2 cellular contexts compared by ENCODE assay signal in the genomic region with DNA sequence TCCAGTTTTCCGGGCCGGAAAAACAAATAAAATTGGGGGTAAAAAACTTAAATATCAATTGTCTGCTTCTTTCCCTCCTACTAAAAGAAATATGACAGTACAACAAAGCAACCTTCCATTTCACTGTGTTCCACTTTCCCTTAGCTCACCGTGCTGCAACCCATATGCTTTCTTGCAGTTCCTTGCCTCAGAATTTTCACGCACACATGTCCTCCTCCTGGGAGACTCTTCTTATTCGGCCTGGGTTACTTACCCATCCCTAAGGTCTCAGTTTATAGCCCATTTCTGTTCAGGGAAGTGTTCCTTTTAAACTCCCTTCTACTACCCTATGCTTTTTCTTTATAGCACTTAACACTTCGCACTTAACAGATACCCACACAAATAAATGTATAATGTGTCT.
TF ChIP-seq lines count a peak whose summit lies in the region.

No MANE protein-coding gene starts in this region.

TF ChIP-seq in SK-N-SH, 30 proteins besides CTCF, POLR2A, EP300 and RAD21:
- TF ChIP-seq ELF1 (IDR thresholded peaks at IDR 0.05) (no peak), TAF1 (IDR thresholded peaks at IDR 0.05; ENCODE audit: borderline replicate concordance, low read depth, low read length) (no peak), TEAD4 (IDR thresholded peaks at IDR 0.05; ENCODE audit: borderline replicate concordance, insufficient read depth) (no peak), JUND (IDR thresholded peaks at IDR 0.05) (no peak), CHD2 (IDR thresholded peaks at IDR 0.05; ENCODE audit: low read length, partially characterized antibody) (no peak), RFX5 (IDR thresholded peaks at IDR 0.05; ENCODE audit: low read length) (no peak), SIN3A (IDR thresholded peaks at IDR 0.05; ENCODE audit: borderline replicate concordance, low read depth, low read length) (no peak), FOXJ3 (CRISPR knock-in tag; IDR thresholded peaks at IDR 0.05) (no peak), RXRA (IDR thresholded peaks at IDR 0.05; ENCODE audit: borderline replicate concordance, low read depth) (no peak), GABPA (IDR thresholded peaks at IDR 0.05; ENCODE audit: low read depth) (no peak)
- TF ChIP-seq, protein P1, sequence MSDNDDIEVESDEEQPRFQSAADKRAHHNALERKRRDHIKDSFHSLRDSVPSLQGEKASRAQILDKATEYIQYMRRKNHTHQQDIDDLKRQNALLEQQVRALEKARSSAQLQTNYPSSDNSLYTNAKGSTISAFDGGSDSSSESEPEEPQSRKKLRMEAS (IDR thresholded peaks at IDR 0.05; ENCODE audit: low read depth): no peak
- TF ChIP-seq, protein P2, sequence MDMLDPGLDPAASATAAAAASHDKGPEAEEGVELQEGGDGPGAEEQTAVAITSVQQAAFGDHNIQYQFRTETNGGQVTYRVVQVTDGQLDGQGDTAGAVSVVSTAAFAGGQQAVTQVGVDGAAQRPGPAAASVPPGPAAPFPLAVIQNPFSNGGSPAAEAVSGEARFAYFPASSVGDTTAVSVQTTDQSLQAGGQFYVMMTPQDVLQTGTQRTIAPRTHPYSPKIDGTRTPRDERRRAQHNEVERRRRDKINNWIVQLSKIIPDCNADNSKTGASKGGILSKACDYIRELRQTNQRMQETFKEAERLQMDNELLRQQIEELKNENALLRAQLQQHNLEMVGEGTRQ (IDR thresholded peaks at IDR 0.05; ENCODE audit: borderline replicate concordance, low read depth, low read length): no peak
- TF ChIP-seq, protein P3, sequence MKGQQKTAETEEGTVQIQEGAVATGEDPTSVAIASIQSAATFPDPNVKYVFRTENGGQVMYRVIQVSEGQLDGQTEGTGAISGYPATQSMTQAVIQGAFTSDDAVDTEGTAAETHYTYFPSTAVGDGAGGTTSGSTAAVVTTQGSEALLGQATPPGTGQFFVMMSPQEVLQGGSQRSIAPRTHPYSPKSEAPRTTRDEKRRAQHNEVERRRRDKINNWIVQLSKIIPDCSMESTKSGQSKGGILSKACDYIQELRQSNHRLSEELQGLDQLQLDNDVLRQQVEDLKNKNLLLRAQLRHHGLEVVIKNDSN (IDR thresholded peaks at IDR 0.05; ENCODE audit: borderline replicate concordance, low read depth): no peak

TF ChIP-seq in SK-N-SH treated with all-trans-retinoic acid at 6 μM for 48 hours, 23 proteins besides CTCF, POLR2A, EP300 and RAD21:
- TF ChIP-seq, protein P4, sequence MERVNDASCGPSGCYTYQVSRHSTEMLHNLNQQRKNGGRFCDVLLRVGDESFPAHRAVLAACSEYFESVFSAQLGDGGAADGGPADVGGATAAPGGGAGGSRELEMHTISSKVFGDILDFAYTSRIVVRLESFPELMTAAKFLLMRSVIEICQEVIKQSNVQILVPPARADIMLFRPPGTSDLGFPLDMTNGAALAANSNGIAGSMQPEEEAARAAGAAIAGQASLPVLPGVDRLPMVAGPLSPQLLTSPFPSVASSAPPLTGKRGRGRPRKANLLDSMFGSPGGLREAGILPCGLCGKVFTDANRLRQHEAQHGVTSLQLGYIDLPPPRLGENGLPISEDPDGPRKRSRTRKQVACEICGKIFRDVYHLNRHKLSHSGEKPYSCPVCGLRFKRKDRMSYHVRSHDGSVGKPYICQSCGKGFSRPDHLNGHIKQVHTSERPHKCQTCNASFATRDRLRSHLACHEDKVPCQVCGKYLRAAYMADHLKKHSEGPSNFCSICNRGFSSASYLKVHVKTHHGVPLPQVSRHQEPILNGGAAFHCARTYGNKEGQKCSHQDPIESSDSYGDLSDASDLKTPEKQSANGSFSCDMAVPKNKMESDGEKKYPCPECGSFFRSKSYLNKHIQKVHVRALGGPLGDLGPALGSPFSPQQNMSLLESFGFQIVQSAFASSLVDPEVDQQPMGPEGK (CRISPR knock-in tag; IDR thresholded peaks at IDR 0.05; ENCODE audit: borderline replicate concordance): no peak
- TF ChIP-seq RARB (CRISPR knock-in tag; IDR thresholded peaks at IDR 0.05) (no peak), PPARA (CRISPR knock-in tag; IDR thresholded peaks at IDR 0.05; ENCODE audit: borderline replicate concordance) (no peak), CSDC2 (CRISPR knock-in tag; IDR thresholded peaks at IDR 0.05) (no peak), SNAI2 (CRISPR knock-in tag; IDR thresholded peaks at IDR 0.05) (no peak), OSR1 (CRISPR knock-in tag; IDR thresholded peaks at IDR 0.05) (no peak), ZNF8 (CRISPR knock-in tag; IDR thresholded peaks at IDR 0.05) (no peak), ZFP30 (CRISPR knock-in tag; IDR thresholded peaks at IDR 0.05) (no peak), TOX (CRISPR knock-in tag; IDR thresholded peaks at IDR 0.05; ENCODE audit: borderline replicate concordance) (no peak), ISL1 (CRISPR knock-in tag; IDR thresholded peaks at IDR 0.05) (no peak), ZFP3 (CRISPR knock-in tag; IDR thresholded peaks at IDR 0.05) (no peak), ARNTL (CRISPR knock-in tag; IDR thresholded peaks at IDR 0.05; ENCODE audit: borderline replicate concordance, low read depth) (no peak), ESRRG (CRISPR knock-in tag; IDR thresholded peaks at IDR 0.05) (no peak), ZC3H10 (CRISPR knock-in tag; IDR thresholded peaks at IDR 0.05) (no peak), GLIS3 (CRISPR knock-in tag; IDR thresholded peaks at IDR 0.05) (no peak), BACH2 (CRISPR knock-in tag; IDR thresholded peaks at IDR 0.05; ENCODE audit: borderline replicate concordance) (no peak)
- TF ChIP-seq, protein P5, sequence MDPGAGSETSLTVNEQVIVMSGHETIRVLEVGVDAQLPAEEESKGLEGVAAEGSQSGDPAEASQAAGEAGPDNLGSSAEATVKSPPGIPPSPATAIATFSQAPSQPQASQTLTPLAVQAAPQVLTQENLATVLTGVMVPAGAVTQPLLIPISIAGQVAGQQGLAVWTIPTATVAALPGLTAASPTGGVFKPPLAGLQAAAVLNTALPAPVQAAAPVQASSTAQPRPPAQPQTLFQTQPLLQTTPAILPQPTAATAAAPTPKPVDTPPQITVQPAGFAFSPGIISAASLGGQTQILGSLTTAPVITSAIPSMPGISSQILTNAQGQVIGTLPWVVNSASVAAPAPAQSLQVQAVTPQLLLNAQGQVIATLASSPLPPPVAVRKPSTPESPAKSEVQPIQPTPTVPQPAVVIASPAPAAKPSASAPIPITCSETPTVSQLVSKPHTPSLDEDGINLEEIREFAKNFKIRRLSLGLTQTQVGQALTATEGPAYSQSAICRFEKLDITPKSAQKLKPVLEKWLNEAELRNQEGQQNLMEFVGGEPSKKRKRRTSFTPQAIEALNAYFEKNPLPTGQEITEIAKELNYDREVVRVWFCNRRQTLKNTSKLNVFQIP (CRISPR knock-in tag; IDR thresholded peaks at IDR 0.05; ENCODE audit: borderline replicate concordance, low read depth): no peak
- TF ChIP-seq, protein P6, sequence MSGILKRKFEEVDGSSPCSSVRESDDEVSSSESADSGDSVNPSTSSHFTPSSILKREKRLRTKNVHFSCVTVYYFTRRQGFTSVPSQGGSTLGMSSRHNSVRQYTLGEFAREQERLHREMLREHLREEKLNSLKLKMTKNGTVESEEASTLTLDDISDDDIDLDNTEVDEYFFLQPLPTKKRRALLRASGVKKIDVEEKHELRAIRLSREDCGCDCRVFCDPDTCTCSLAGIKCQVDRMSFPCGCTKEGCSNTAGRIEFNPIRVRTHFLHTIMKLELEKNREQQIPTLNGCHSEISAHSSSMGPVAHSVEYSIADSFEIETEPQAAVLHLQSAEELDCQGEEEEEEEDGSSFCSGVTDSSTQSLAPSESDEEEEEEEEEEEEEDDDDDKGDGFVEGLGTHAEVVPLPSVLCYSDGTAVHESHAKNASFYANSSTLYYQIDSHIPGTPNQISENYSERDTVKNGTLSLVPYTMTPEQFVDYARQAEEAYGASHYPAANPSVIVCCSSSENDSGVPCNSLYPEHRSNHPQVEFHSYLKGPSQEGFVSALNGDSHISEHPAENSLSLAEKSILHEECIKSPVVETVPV (CRISPR knock-in tag; IDR thresholded peaks at IDR 0.05): no peak
- TF ChIP-seq, protein P7, sequence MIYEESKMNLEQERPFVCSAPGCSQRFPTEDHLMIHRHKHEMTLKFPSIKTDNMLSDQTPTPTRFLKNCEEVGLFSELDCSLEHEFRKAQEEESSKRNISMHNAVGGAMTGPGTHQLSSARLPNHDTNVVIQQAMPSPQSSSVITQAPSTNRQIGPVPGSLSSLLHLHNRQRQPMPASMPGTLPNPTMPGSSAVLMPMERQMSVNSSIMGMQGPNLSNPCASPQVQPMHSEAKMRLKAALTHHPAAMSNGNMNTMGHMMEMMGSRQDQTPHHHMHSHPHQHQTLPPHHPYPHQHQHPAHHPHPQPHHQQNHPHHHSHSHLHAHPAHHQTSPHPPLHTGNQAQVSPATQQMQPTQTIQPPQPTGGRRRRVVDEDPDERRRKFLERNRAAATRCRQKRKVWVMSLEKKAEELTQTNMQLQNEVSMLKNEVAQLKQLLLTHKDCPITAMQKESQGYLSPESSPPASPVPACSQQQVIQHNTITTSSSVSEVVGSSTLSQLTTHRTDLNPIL (CRISPR knock-in tag; IDR thresholded peaks at IDR 0.05; ENCODE audit: low read depth): no peak
